ENCODE assay signal across 29 cellular contexts in genomic region chr1:168217664-168218063, GRCh38.
"Had no signal": no experiment of that assay in that cellular context is flagged by ENCODE, and none has a peak within 500 bp of the region (broad histone marks: within the 10 kb centered on the region; RNA-seq: fewer than 3 reads in every experiment).

No MANE protein-coding gene starts in this region.

- H3K4me3 Mint-ChIP-seq: natural killer cell treated with Interleukin-12 subunit alpha and Interleukin-12 subunit beta and Interleukin-15 and Interleukin-18, amount 100 ng/mL, for 72 hours; nephron progenitor cell; neural crest cell; stimulated activated effector memory CD8-positive, alpha-beta T cell treated with anti-CD3 and anti-CD28 coated beads, Interleukin-12 subunit alpha, Interleukin-12 subunit beta, amount 100 ng/mL, for 72 hours; stimulated activated naive B cell treated with anti-CD40 and anti-IgM and Interleukin-4, amounts not matched to agents 10 μg/mL and 1 μg/mL and 100 μg/mL, for 72 hours; stimulated activated naive CD8-positive, alpha-beta T cell treated with anti-CD3 and anti-CD28 coated beads, Interleukin-15, Interleukin-2, amounts not matched to agents 100 ng/mL and 50 ng/mL, for 24 hours had no signal

- H3K79me2 ChIP-seq: parathyroid adenoma had no signal

- H3K9ac ChIP-seq: parathyroid adenoma had no signal

- H3K9me3 ChIP-seq: neutrophil, ovary, psoas muscle, right lobe of liver, thoracic aorta, thyroid gland, upper lobe of left lung, vagina had no signal

- H3K27me3 Mint-ChIP-seq: stimulated activated naive B cell treated with anti-CD40 and anti-IgM and Interleukin-4, amounts not matched to agents 10 μg/mL and 1 μg/mL and 100 μg/mL, for 72 hours; stimulated activated naive CD8-positive, alpha-beta T cell treated with anti-CD3 and anti-CD28 coated beads, Interleukin-15, Interleukin-2, amounts not matched to agents 100 ng/mL and 50 ng/mL, for 24 hours had no signal

- H3K36me3 Mint-ChIP-seq: natural killer cell treated with Interleukin-12 subunit alpha and Interleukin-12 subunit beta and Interleukin-15 and Interleukin-18, amount 100 ng/mL, for 72 hours; stimulated activated effector memory CD8-positive, alpha-beta T cell treated with anti-CD3 and anti-CD28 coated beads, Interleukin-12 subunit alpha, Interleukin-12 subunit beta, amount 100 ng/mL, for 72 hours had no signal

- H3K4me1 ChIP-seq: parathyroid adenoma, psoas muscle, right lobe of liver, sigmoid colon, stomach, thyroid gland, tibial nerve, upper lobe of left lung, vagina had no signal

- H3K27ac Mint-ChIP-seq: natural killer cell treated with Interleukin-12 subunit alpha and Interleukin-12 subunit beta and Interleukin-15 and Interleukin-18, amount 100 ng/mL, for 72 hours; nephron progenitor cell; progenitor cell of endocrine pancreas; stimulated activated effector memory CD8-positive, alpha-beta T cell treated with anti-CD3 and anti-CD28 coated beads, Interleukin-12 subunit alpha, Interleukin-12 subunit beta, amount 100 ng/mL, for 72 hours; stimulated activated naive B cell treated with anti-CD40 and anti-IgM and Interleukin-4, amounts not matched to agents 10 μg/mL and 1 μg/mL and 100 μg/mL, for 72 hours; stimulated activated naive CD8-positive, alpha-beta T cell treated with anti-CD3 and anti-CD28 coated beads, Interleukin-15, Interleukin-2, amounts not matched to agents 100 ng/mL and 50 ng/mL, for 24 hours had no signal

- H3K27ac ChIP-seq: neutrophil, ovary, parathyroid adenoma, psoas muscle, right lobe of liver, sigmoid colon, stomach, thoracic aorta, thyroid gland, tibial nerve, upper lobe of left lung, vagina had no signal

- DNase-seq: nephron progenitor cell; nucleus accumbens; ovary; posterior cingulate gyrus; psoas muscle; right cardiac atrium; right lobe of liver; sigmoid colon; small intestine; stimulated activated CD4-positive, alpha-beta T cell treated with anti-CD3 and anti-CD28 coated beads, Interleukin-15, amount 100 ng/mL, for 24 hours; stimulated activated CD4-positive, alpha-beta T cell treated with anti-CD3 and anti-CD28 coated beads, Interleukin-2, amount 100 ng/mL, for 24 hours; stimulated activated CD4-positive, alpha-beta T cell treated with anti-CD3 and anti-CD28 coated beads, Interleukin-2, amount 100 ng/mL, for 48 hours; stimulated activated CD4-positive, alpha-beta T cell treated with anti-CD3 and anti-CD28 coated beads, Interleukin-4, amount 100 ng/mL, for 24 hours; stimulated activated naive B cell treated with anti-CD40 and anti-IgM and Interleukin-4, amounts not matched to agents 10 μg/mL and 1 μg/mL and 100 μg/mL, for 72 hours; stimulated activated naive CD4-positive, alpha-beta T cell treated with Interleukin-2 at 50 U/mL for 16 hours; stomach; thyroid gland; trophoblast cell; upper lobe of left lung had no signal

- H3K27me3 ChIP-seq: neutrophil, ovary, right lobe of liver, sigmoid colon, thyroid gland, tibial nerve, upper lobe of left lung, vagina had no signal

- ATAC-seq: natural killer cell treated with Interleukin-12 subunit alpha and Interleukin-12 subunit beta and Interleukin-15 and Interleukin-18, amount 100 ng/mL, for 72 hours; psoas muscle; right cardiac atrium; right lobe of liver; stimulated activated effector memory CD8-positive, alpha-beta T cell treated with anti-CD3 and anti-CD28 coated beads, Interleukin-12 subunit alpha, Interleukin-12 subunit beta, amount 100 ng/mL, for 72 hours; stimulated activated naive B cell treated with anti-CD40 and anti-IgM and Interleukin-4, amounts not matched to agents 10 μg/mL and 1 μg/mL and 100 μg/mL, for 72 hours had no signal

- H2AFZ ChIP-seq: parathyroid adenoma had no signal

- H3K36me3 ChIP-seq: neutrophil, ovary, right lobe of liver, sigmoid colon, stomach, thoracic aorta, thyroid gland, tibial nerve, upper lobe of left lung, vagina had no signal

- H3K4me1 Mint-ChIP-seq: nephron progenitor cell; stimulated activated effector memory CD8-positive, alpha-beta T cell treated with anti-CD3 and anti-CD28 coated beads, Interleukin-12 subunit alpha, Interleukin-12 subunit beta, amount 100 ng/mL, for 72 hours; stimulated activated naive B cell treated with anti-CD40 and anti-IgM and Interleukin-4, amounts not matched to agents 10 μg/mL and 1 μg/mL and 100 μg/mL, for 72 hours had no signal

- H3K4me3 ChIP-seq: ovary, psoas muscle, right lobe of liver, sigmoid colon, stomach, thoracic aorta, thyroid gland, tibial nerve, upper lobe of left lung, vagina had no signal
